11 cellular contexts compared by ENCODE assay signal in genomic region chr21:36699546-36700294, GRCh38. TPM values are rescaled to one million over a fixed set of nuclear protein-coding genes. Genes with fewer than 3 reads are reported as not detected.
A peak's percentile ranks its signal among the peaks of the same experiment; 100 is the strongest.
DNase-seq lines count a peak whose midpoint lies in the region; ATAC-seq and TF ChIP-seq lines count a peak whose summit lies in the region.
"Had no signal": no experiment of that assay in that cellular context is flagged by ENCODE, and none has a peak within 500 bp of the region (broad histone marks: within the 10 kb centered on the region; RNA-seq: fewer than 3 reads in every experiment).

No MANE protein-coding gene starts in this region.

- peak overlapping the region; percentile 57 for H3K4me3 Mint-ChIP-seq in activated T-cell treated with anti-CD3 and anti-CD28 coated beads, Interleukin-2, amount 50 U/mL, for 24 hours

- H3K36me3 ChIP-seq in iPS-20b (ENCODE audit: insufficient read depth, low read depth, low read length) (no peaks in the 10 kb centered on the region), tibial artery (no peaks in the 10 kb centered on the region)

- H3K4me1 Mint-ChIP-seq in activated T-cell treated with anti-CD3 and anti-CD28 coated beads, Interleukin-2, amount 50 U/mL, for 24 hours (ENCODE audit: low read depth) = peaks cover 23% of the 10 kb centered on the region

- DNase-seq in activated T-cell treated with anti-CD3 and anti-CD28 coated beads, Interleukin-2, amount 50 U/mL, for 24 hours = no peak
- no peak for DNase-seq in activated T-cell treated with anti-CD3 and anti-CD28 coated beads, Interleukin-2, amount 50 U/mL, for 1 hour
- DNase-seq in tibial artery = no peak
- no peak for DNase-seq in SHP77 (lab: John Stamatoyannopoulos, UW)
- no peak for DNase-seq in cerebellum (ENCODE audit: low spot score)
- DNase-seq: NCI-H510A treated with DMSO at 0.1 percent for 48 hours; stimulated activated naive CD4-positive, alpha-beta T cell treated with Interleukin-2 at 50 U/mL for 16 hours had no signal

- H3K9me3 Mint-ChIP-seq in activated T-cell treated with anti-CD3 and anti-CD28 coated beads, Interleukin-2, amount 50 U/mL, for 24 hours = no peaks in the 10 kb centered on the region

- H3K4me1 ChIP-seq in iPS-20b (ENCODE audit: insufficient read depth, low read length) = peaks cover 6% of the 10 kb centered on the region
- H3K4me1 ChIP-seq in tibial artery = peaks cover 0 to 61% (median 50%) of the 10 kb centered on the region in 4 donors

- intact Hi-C loops in tibial artery (cut with DNase I; ENCODE audit: low total_unique reads) = no loop called here

- H3K9ac ChIP-seq in iPS-20b (ENCODE audit: low read depth, low read length) = no peak overlapping the region

- ATAC-seq in GM21390 (IDR thresholded peaks at IDR 0.05; ENCODE audit: unreplicated experiment) = no peak

- TF ChIP-seq CTCF in WI38 (IDR thresholded peaks at IDR 0.05; ENCODE audit: low read depth, low read length) (no peak), tibial artery (IDR thresholded peaks at IDR 0.05) (no peak)

- H3K27ac Mint-ChIP-seq in activated T-cell treated with anti-CD3 and anti-CD28 coated beads, Interleukin-2, amount 50 U/mL, for 24 hours = no peak overlapping the region

- H3K4me3 ChIP-seq in WI38 (ENCODE audit: low read depth, low read length) (peak overlapping the region; percentile 56), iPS-20b (ENCODE audit: low read length) (peak overlapping the region; percentile 33; the same call in 1 of the 2 replicates), tibial artery (peak overlapping the region; percentile 36 to 41)

- H3K27ac ChIP-seq in iPS-20b (ENCODE audit: low read length) = no peak overlapping the region
- no peak overlapping the region for H3K27ac ChIP-seq in tibial artery

- H3K27me3 Mint-ChIP-seq in activated T-cell treated with anti-CD3 and anti-CD28 coated beads, Interleukin-2, amount 50 U/mL, for 24 hours = peaks cover 84% of the 10 kb centered on the region

- peaks cover 4% of the 10 kb centered on the region; the same call in 1 of the 2 replicates for H3K9me3 ChIP-seq in iPS-20b (ENCODE audit: insufficient read depth, low read depth, low read length)
- no peaks in the 10 kb centered on the region for H3K9me3 ChIP-seq in tibial artery

- no peaks in the 10 kb centered on the region for H3K36me3 Mint-ChIP-seq in activated T-cell treated with anti-CD3 and anti-CD28 coated beads, Interleukin-2, amount 50 U/mL, for 24 hours (ENCODE audit: low read depth)

- H3K27me3 ChIP-seq in iPS-20b (ENCODE audit: insufficient read depth, low read length) (peaks cover 99% of the 10 kb centered on the region), tibial artery (peaks cover 3 to 100% of the 10 kb centered on the region in 2 donors)

RNA-seq across cellular contexts. Expression of gene SIM2, which starts 0.8 kb away (rescaled TPM):
- total RNA-seq in cerebellum = not detected
- total RNA-seq: lung microvascular endothelial cell had no signal
